In genomic region chrX:114952696-114953095, GRCh38 we compare ENCODE assay signal across 18 cellular contexts.
DNase-seq lines count a peak whose midpoint lies in the region; ATAC-seq and TF ChIP-seq lines count a peak whose summit lies in the region.
"Had no signal": no experiment of that assay in that cellular context is flagged by ENCODE, and none has a peak within 500 bp of the region (broad histone marks: within the 10 kb centered on the region; RNA-seq: fewer than 3 reads in every experiment).

No MANE protein-coding gene starts in this region.

- TF ChIP-seq CTCF in H9 (conservative IDR thresholded peaks at IDR 0.05) (peak; percentile 68), endodermal cell (conservative IDR thresholded peaks at IDR 0.05) (peak; percentile 70), WERI-Rb-1 (IDR thresholded peaks at IDR 0.05; ENCODE audit: low read depth, low read length) (no peak)

- peaks cover 6 to 12% of the 10 kb centered on the region in 2 experiments; a peak in 3 of 4 replicates for H3K4me1 Mint-ChIP-seq in H9
- no peaks in the 10 kb centered on the region for H3K4me1 Mint-ChIP-seq in endodermal cell

- no peaks in the 10 kb centered on the region for H3K79me2 ChIP-seq in H9 (ENCODE audit: insufficient read depth, low read length)

- H3K27me3 ChIP-seq in H9 (ENCODE audit: insufficient read depth, low read length) (no peaks in the 10 kb centered on the region), endodermal cell (ENCODE audit: control insufficient read depth, insufficient read depth, low read length, poor library complexity, severe bottlenecking) (no peaks in the 10 kb centered on the region), mesenchymal stem cell (ENCODE audit: control insufficient read depth in 1 of 2, insufficient read depth in 1 of 2, low read length in 2 of 2) (peaks cover 0 to 14% of the 10 kb centered on the region in 2 experiments), WERI-Rb-1 (ENCODE audit: insufficient read depth, low read depth, severe bottlenecking) (peaks cover 67% of the 10 kb centered on the region)

- no peak overlapping the region for H2BK20ac ChIP-seq in H9 (ENCODE audit: low read depth, low read length, poor library complexity, severe bottlenecking)

- no peak overlapping the region for H4K91ac ChIP-seq in H9 (ENCODE audit: insufficient read length, low read depth, low read length)
- no peak overlapping the region for H4K91ac ChIP-seq in mesenchymal stem cell (ENCODE audit: low read length)

- H3K27me3 Mint-ChIP-seq in H9 (ENCODE audit: low read depth) (peaks cover 3% of the 10 kb centered on the region; the same call in 1 of the 2 replicates), endodermal cell (ENCODE audit: insufficient read depth) (no peaks in the 10 kb centered on the region)
- H3K27me3 Mint-ChIP-seq: CD4-positive, alpha-beta T cell had no signal

- H3K4me1 ChIP-seq in H9 (ENCODE audit: insufficient read depth, low read length) = no peaks in the 10 kb centered on the region
- no peaks in the 10 kb centered on the region for H3K4me1 ChIP-seq in endodermal cell (ENCODE audit: control insufficient read depth, insufficient read depth, low read length)
- no peaks in the 10 kb centered on the region for H3K4me1 ChIP-seq in mesenchymal stem cell (ENCODE audit: control insufficient read depth, insufficient read depth, low read depth, low read length)

- H3K18ac ChIP-seq in H9 (ENCODE audit: insufficient read length, low read depth, low read length) (no peak overlapping the region), mesenchymal stem cell (ENCODE audit: low read depth in 1 of 2, low read length in 2 of 2) (no peak overlapping the region)

- no peaks in the 10 kb centered on the region for H4K20me1 ChIP-seq in H9 (ENCODE audit: control insufficient read depth, insufficient read depth, insufficient read length)

- no peaks in the 10 kb centered on the region for H3K23me2 ChIP-seq in H9 (ENCODE audit: insufficient read length, low read depth, low read length, poor library complexity, severe bottlenecking)

- no peak overlapping the region for H2AFZ ChIP-seq in H9 (ENCODE audit: low read length)
- no peak overlapping the region for H2AFZ ChIP-seq in mesenchymal stem cell (ENCODE audit: low read depth, low read length)

- H3K14ac ChIP-seq in H9 (ENCODE audit: insufficient read depth, low read length) = no peak overlapping the region
- no peak overlapping the region for H3K14ac ChIP-seq in mesenchymal stem cell (ENCODE audit: low read length in 2 of 2)

- H3K4ac ChIP-seq in H9 (ENCODE audit: low read depth, low read length) (no peak overlapping the region), mesenchymal stem cell (ENCODE audit: low read depth in 1 of 2, low read length in 2 of 2) (no peak overlapping the region)

- H3K9ac ChIP-seq in H9 (ENCODE audit: extremely low read depth, insufficient read length, low read length) (no peak overlapping the region), endodermal cell (ENCODE audit: extremely low read depth, low read length, poor library complexity, severe bottlenecking) (no peak overlapping the region), mesenchymal stem cell (ENCODE audit: low read length) (no peak overlapping the region)

- H3K36me3 Mint-ChIP-seq in H9 (ENCODE audit: insufficient read depth in 1 of 3, low read depth in 3 of 3) (peaks cover 3 to 12% (median 6%) of the 10 kb centered on the region in 3 experiments; a peak in 4 of 7 replicates), endodermal cell (ENCODE audit: low read depth) (no peaks in the 10 kb centered on the region)

- no peak for ATAC-seq in GM19467 (IDR thresholded peaks at IDR 0.05; ENCODE audit: unreplicated experiment)

- no peak overlapping the region for H3K23ac ChIP-seq in H9 (ENCODE audit: insufficient read length, low read depth, low read length)
- no peak overlapping the region for H3K23ac ChIP-seq in mesenchymal stem cell (ENCODE audit: low read length in 2 of 2)

- H2BK12ac ChIP-seq in H9 (ENCODE audit: insufficient read length, low read depth, low read length) (no peak overlapping the region), mesenchymal stem cell (ENCODE audit: low read length in 2 of 2) (no peak overlapping the region)

- H2BK15ac ChIP-seq in H9 (ENCODE audit: low read depth, low read length) (no peak overlapping the region), mesenchymal stem cell (ENCODE audit: low read depth, poor library complexity, severe bottlenecking) (no peak overlapping the region)

- H3K4me3 Mint-ChIP-seq in H9 = no peak overlapping the region
- no peak overlapping the region for H3K4me3 Mint-ChIP-seq in endodermal cell
- H3K4me3 Mint-ChIP-seq: CD4-positive, alpha-beta T cell; HFFc6 had no signal

- no peaks in the 10 kb centered on the region for H3K36me3 ChIP-seq in endodermal cell (ENCODE audit: control insufficient read depth, insufficient read depth, low read length)
- H3K36me3 ChIP-seq in mesenchymal stem cell (ENCODE audit: control insufficient read depth in 1 of 2, insufficient read depth in 2 of 2, low read depth in 1 of 2, low read length in 2 of 2) = no peaks in the 10 kb centered on the region
- H3K36me3 ChIP-seq in WERI-Rb-1 = no peaks in the 10 kb centered on the region

- H3K4me2 ChIP-seq in H9 (ENCODE audit: insufficient read depth, insufficient read length, low read length) = no peak overlapping the region
- no peak overlapping the region for H3K4me2 ChIP-seq in mesenchymal stem cell (ENCODE audit: low read length, poor library complexity, severe bottlenecking)

- H3K27ac Mint-ChIP-seq in H9 (no peak overlapping the region), endodermal cell (no peak overlapping the region)
- H3K27ac Mint-ChIP-seq: CD4-positive, alpha-beta T cell; HFFc6 had no signal

- no peak overlapping the region for H3T11ph ChIP-seq in H9 (ENCODE audit: low read length)

- H3K4me3 ChIP-seq in endodermal cell (ENCODE audit: low read length) (no peak overlapping the region), mesenchymal stem cell (ENCODE audit: insufficient read depth in 1 of 2, low read depth in 1 of 2, low read length in 2 of 2) (no peak overlapping the region), WERI-Rb-1 (ENCODE audit: low read depth, low read length) (no peak overlapping the region)

- H3K56ac ChIP-seq in H9 (ENCODE audit: insufficient read length, low read depth, low read length) = no peak overlapping the region

- H2BK120ac ChIP-seq in H9 (ENCODE audit: low read depth, low read length, poor library complexity, severe bottlenecking) (no peak overlapping the region), mesenchymal stem cell (ENCODE audit: low read depth, low read length) (no peak overlapping the region)

- no peak overlapping the region for H2AK5ac ChIP-seq in H9 (ENCODE audit: insufficient read length, low read length)
- no peak overlapping the region for H2AK5ac ChIP-seq in mesenchymal stem cell (ENCODE audit: low read length, severe bottlenecking)

- no peak overlapping the region for H4K5ac ChIP-seq in H9 (ENCODE audit: insufficient read length, low read depth, low read length)

- no peaks in the 10 kb centered on the region for H3K9me3 ChIP-seq in H9 (ENCODE audit: control insufficient read depth, low read depth, low read length)
- H3K9me3 ChIP-seq in endodermal cell (ENCODE audit: control insufficient read depth, low read length) = no peaks in the 10 kb centered on the region
- no peaks in the 10 kb centered on the region for H3K9me3 ChIP-seq in mesenchymal stem cell (ENCODE audit: control insufficient read depth, low read length)
- no peaks in the 10 kb centered on the region for H3K9me3 ChIP-seq in WERI-Rb-1 (ENCODE audit: severe bottlenecking)

- H2BK5ac ChIP-seq in H9 (ENCODE audit: insufficient read length, low read length) (no peak overlapping the region), mesenchymal stem cell (ENCODE audit: low read depth, low read length, poor library complexity, severe bottlenecking) (no peak overlapping the region)

- no CpG with 5 or more reads among the region's 2 CpGs for WGBS in H9 (ENCODE audit: extremely low coverage, insufficient read length, low lambda C conversion rate)
- no CpG with 5 or more reads among the region's 2 CpGs for WGBS in endodermal cell (ENCODE audit: insufficient coverage in 1 of 2, insufficient read length in 1 of 2), 2 experiments
- no CpG with 5 or more reads among the region's 2 CpGs for WGBS in mesenchymal stem cell

- no peak overlapping the region for H4K8ac ChIP-seq in H9 (replicated peaks; ENCODE audit: insufficient read length, low read depth, low read length)
- no peak overlapping the region for H4K8ac ChIP-seq in mesenchymal stem cell (ENCODE audit: low read length)

- H3K27ac ChIP-seq in H9 (ENCODE audit: insufficient read length, low read depth, low read length) = no peak overlapping the region
- no peak overlapping the region for H3K27ac ChIP-seq in endodermal cell (ENCODE audit: low read depth, low read length)
- H3K27ac ChIP-seq in mesenchymal stem cell (ENCODE audit: low read length, poor library complexity, severe bottlenecking) = no peak overlapping the region
- no peak overlapping the region for H3K27ac ChIP-seq in WERI-Rb-1
- H3K27ac ChIP-seq: C4-2B had no signal

- no peaks in the 10 kb centered on the region for H3K79me1 ChIP-seq in H9 (ENCODE audit: insufficient read depth, low read depth, low read length, poor library complexity, severe bottlenecking)
- no peaks in the 10 kb centered on the region for H3K79me1 ChIP-seq in mesenchymal stem cell (replicated peaks; ENCODE audit: low read length, poor library complexity, severe bottlenecking)

- H3K9me3 Mint-ChIP-seq in H9 = peaks cover 6% of the 10 kb centered on the region in 2 experiments
- H3K9me3 Mint-ChIP-seq in endodermal cell = no peaks in the 10 kb centered on the region
- H3K9me3 Mint-ChIP-seq: HFFc6 had no signal

- DNase-seq in H9 (peak; percentile 38), endodermal cell (peak; percentile 66), iPS-NIHi7 (ENCODE audit: extremely low spot score) (peak; percentile 29), mesenchymal stem cell (no peak), SIG-M5 treated with dmso at 0.1 percent for 504 hours (lab: John Stamatoyannopoulos, UW; ENCODE audit: unreplicated experiment) (no peak), WERI-Rb-1 (no peak)
- DNase-seq: ACHN; AML-193; CD4-positive, alpha-beta T cell; DMS153; DMS79; GDM1; GOT3; HCEC 1CT; HFFc6; KG1 had no signal

Comparison
In these comparisons a context has a peak if more than half of its experiments do, and no peak if none do; other contexts are left out.
1. DNase-seq: peak in H9 (single experiment), endodermal cell (single experiment) and iPS-NIHi7 (single experiment); none in mesenchymal stem cell (single experiment), SIG-M5 treated with dmso at 0.1 percent for 504 hours (single experiment) and WERI-Rb-1 (single experiment).